In the genomic region with DNA sequence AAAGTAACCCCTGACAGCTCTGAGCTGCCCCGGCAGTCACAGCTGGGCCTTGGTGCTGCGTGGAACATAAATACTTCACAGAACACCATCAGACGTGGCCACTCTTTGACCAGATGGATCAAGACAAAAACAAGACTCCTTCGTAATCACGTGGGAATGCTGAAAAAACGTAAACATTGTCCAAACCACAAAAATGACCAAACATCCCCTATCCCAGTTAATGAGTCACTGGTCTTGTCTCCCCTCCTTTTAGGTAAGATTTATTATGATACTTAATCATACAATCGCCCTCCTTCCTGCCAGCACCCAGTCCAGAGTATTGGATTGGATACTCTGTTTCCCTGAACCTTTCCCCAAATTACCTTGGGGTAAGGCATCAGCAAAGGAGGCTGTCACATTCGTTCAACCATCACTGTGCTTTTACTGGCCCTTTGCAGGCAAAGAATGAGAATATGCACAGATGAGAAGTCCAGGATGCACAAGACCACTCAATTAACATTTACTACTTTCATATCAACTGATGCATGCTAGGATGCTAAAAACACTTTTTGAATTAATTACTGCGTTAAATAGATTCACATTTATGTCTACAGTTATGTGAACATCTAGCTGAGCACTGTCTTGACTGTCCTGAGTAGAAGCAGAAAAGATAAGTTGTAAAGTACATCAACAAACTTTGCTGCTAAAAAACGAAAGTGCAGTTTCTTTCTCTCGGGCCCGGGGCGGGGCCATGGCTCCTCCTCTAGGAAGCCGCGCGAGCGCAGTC, we compare ENCODE assay signal across 8 cellular contexts. TPM values are rescaled to one million over a fixed set of nuclear protein-coding genes. Genes with fewer than 3 reads are reported as not detected.
DNase-seq lines count a peak whose midpoint lies in the region; ATAC-seq and TF ChIP-seq lines count a peak whose summit lies in the region.

No MANE protein-coding gene starts in this region.

- peaks cover 0 to 15% (median 0%) of the 10 kb centered on the region in 3 donors for H3K27me3 Mint-ChIP-seq in naive B cell

- peaks cover 0 to 27% (median 21%) of the 10 kb centered on the region in 3 donors for H3K4me1 Mint-ChIP-seq in naive B cell

- intact Hi-C loops in cardiac septum (cut with DNase I), result loop anchor here (2.0 to 10.0 kb wide), 3 partner anchors 35 to 378 kb away; a partner anchor contains a TSS

- H3K9me3 Mint-ChIP-seq in naive B cell, result peaks cover 0 to 4% (median 2%) of the 10 kb centered on the region in 7 donors

- peak in 1 of 2 donors; percentile 86 for DNase-seq in cardiac muscle cell (ENCODE audit: low read depth in 1 of 2, low spot score in 1 of 2)
- DNase-seq in cardiac septum (ENCODE audit: low spot score), result no peak
- peak; percentile 20 for DNase-seq in NB4 (ENCODE audit: low read depth)
- DNase-seq in naive B cell, result no peak
- no peak for DNase-seq in GM10248 (ENCODE audit: extremely low spot score)
- no peak for DNase-seq in nucleus accumbens (lab: John Stamatoyannopoulos, UW)
- no peak for DNase-seq in DMS79 treated with DMSO at 0.1 percent for 48 hours (lab: John Stamatoyannopoulos, UW)

- peak overlapping the region; percentile 26 for H3K4me3 ChIP-seq in cardiac muscle cell
- H3K4me3 ChIP-seq in NB4 (ENCODE audit: low read depth, low read length), result peak overlapping the region; percentile 82

- H3K36me3 Mint-ChIP-seq in naive B cell, result peaks cover 0 to 6% of the 10 kb centered on the region in 2 donors

- H3K36me3 ChIP-seq in cardiac muscle cell, result no peaks in the 10 kb centered on the region

- no peaks in the 10 kb centered on the region for H3K9me3 ChIP-seq in cardiac muscle cell (ENCODE audit: low read depth)

- H3K27ac Mint-ChIP-seq in naive B cell, result peak overlapping the region; percentile 91 to 99 (median 98)

- no peaks in the 10 kb centered on the region for H3K27me3 ChIP-seq in cardiac muscle cell

- H3K4me1 ChIP-seq in cardiac muscle cell (ENCODE audit: low read depth), result no peaks in the 10 kb centered on the region

- H3K27ac ChIP-seq in cardiac muscle cell, result peak overlapping the region; percentile 17
- H3K27ac ChIP-seq in cingulate gyrus (ENCODE audit: low read depth, low read length), result peak overlapping the region; percentile 65

- no peak for ATAC-seq in naive B cell (ENCODE audit: low read depth in 2 of 2)

- TF ChIP-seq POLR2A in NB4 (IDR thresholded peaks at IDR 0.05; ENCODE audit: extremely low read depth, insufficient read length), result peak; percentile 35

- peak overlapping the region; percentile 88 to 98 (median 97) for H3K4me3 Mint-ChIP-seq in naive B cell

- POLR2A ChIA-PET in GM10248 (lab: Yijun Ruan, JAX), result no interaction called here

- CTCF ChIA-PET in GM10248 (lab: Yijun Ruan, JAX), result no interaction called here

- TF ChIP-seq CTCF in cardiac muscle cell (IDR thresholded peaks at IDR 0.05; ENCODE audit: low read depth, low read length), result no peak
- TF ChIP-seq CTCF in NB4 (IDR thresholded peaks at IDR 0.05; ENCODE audit: low read depth, low read length), result no peak
- TF ChIP-seq CTCF in GM10248 (IDR thresholded peaks at IDR 0.05; ENCODE audit: control extremely low read depth, extremely low read depth, low read depth, missing control alignments), result no peak

RNA-seq across cellular contexts. Expression of a gene that starts 0.5 kb away (rescaled TPM):
- total RNA-seq in cardiac muscle cell (2.9 and 6.9 TPM in 2 replicates), cardiac septum (6.4 TPM)
- polyA plus RNA-seq in cardiac muscle cell (3.5 and 4.7 TPM in 2 replicates), naive B cell (ENCODE audit: low read depth in 6 of 6) (10 to 100 TPM; 10.5 to 14.1 (median 13.3) TPM)

RNA-seq across cellular contexts. Expression of a gene that starts 36.5 kb away (rescaled TPM):
- total RNA-seq in cardiac muscle cell (33.7 and 34.8 TPM in 2 replicates), cardiac septum (28.2 TPM)
- polyA plus RNA-seq in cardiac muscle cell (36.3 and 56.6 TPM in 2 replicates), naive B cell (ENCODE audit: low read depth in 6 of 6) (10 to 100 TPM; 15.7 to 28.1 (median 20.1) TPM)
